ENCODE assay signal across 12 cellular contexts in genomic region chr9:94993821-94994165, GRCh38.
"Had no signal": no experiment of that assay in that cellular context is flagged by ENCODE, and none has a peak within 500 bp of the region (broad histone marks: within the 10 kb centered on the region; RNA-seq: fewer than 3 reads in every experiment).

No MANE protein-coding gene starts in this region.

- H3K27ac ChIP-seq: SK-N-MC had no signal

- H3K27me3 Mint-ChIP-seq: activated naive CD8-positive, alpha-beta T cell treated with anti-CD3 and anti-CD28 coated beads, Interleukin-2, amount 10 ng/mL, durations not matched to agents 7 days and 5 days had no signal

- H3K27ac Mint-ChIP-seq: activated naive CD8-positive, alpha-beta T cell treated with anti-CD3 and anti-CD28 coated beads, Interleukin-2, amount 10 ng/mL, durations not matched to agents 7 days and 5 days; nephron progenitor cell; stimulated activated effector memory CD8-positive, alpha-beta T cell treated with anti-CD3 and anti-CD28 coated beads, Interleukin-12 subunit alpha, Interleukin-12 subunit beta, amount 100 ng/mL, for 72 hours had no signal

- H3K4me1 Mint-ChIP-seq: activated naive CD8-positive, alpha-beta T cell treated with anti-CD3 and anti-CD28 coated beads, Interleukin-2, amount 10 ng/mL, durations not matched to agents 7 days and 5 days; stimulated activated effector memory CD8-positive, alpha-beta T cell treated with anti-CD3 and anti-CD28 coated beads, Interleukin-12 subunit alpha, Interleukin-12 subunit beta, amount 100 ng/mL, for 72 hours had no signal

- H3K9me3 Mint-ChIP-seq: activated naive CD8-positive, alpha-beta T cell treated with anti-CD3 and anti-CD28 coated beads, Interleukin-2, amount 10 ng/mL, durations not matched to agents 7 days and 5 days; nephron progenitor cell; stimulated activated effector memory CD8-positive, alpha-beta T cell treated with anti-CD3 and anti-CD28 coated beads, Interleukin-12 subunit alpha, Interleukin-12 subunit beta, amount 100 ng/mL, for 72 hours had no signal

- H3K36me3 Mint-ChIP-seq: activated naive CD8-positive, alpha-beta T cell treated with anti-CD3 and anti-CD28 coated beads, Interleukin-2, amount 10 ng/mL, durations not matched to agents 7 days and 5 days; stimulated activated effector memory CD8-positive, alpha-beta T cell treated with anti-CD3 and anti-CD28 coated beads, Interleukin-12 subunit alpha, Interleukin-12 subunit beta, amount 100 ng/mL, for 72 hours had no signal

- DNase-seq: activated naive CD4-positive, alpha-beta T cell; activated naive CD8-positive, alpha-beta T cell treated with anti-CD3 and anti-CD28 coated beads, Interleukin-2, amount 10 ng/mL, durations not matched to agents 7 days and 5 days; anterior cingulate cortex; dermis blood vessel endothelial cell; islet precursor cell; left ventricle myocardium superior; nephron progenitor cell; T-helper 9 cell; trophoblast cell had no signal

- H3K36me3 ChIP-seq: gastroesophageal sphincter had no signal

- H3K4me3 ChIP-seq: gastroesophageal sphincter, SK-N-MC had no signal

- H3K4me3 Mint-ChIP-seq: activated naive CD8-positive, alpha-beta T cell treated with anti-CD3 and anti-CD28 coated beads, Interleukin-2, amount 10 ng/mL, durations not matched to agents 7 days and 5 days; nephron progenitor cell; stimulated activated effector memory CD8-positive, alpha-beta T cell treated with anti-CD3 and anti-CD28 coated beads, Interleukin-12 subunit alpha, Interleukin-12 subunit beta, amount 100 ng/mL, for 72 hours had no signal

- H3K27me3 ChIP-seq: gastroesophageal sphincter had no signal

- H3K9me3 ChIP-seq: gastroesophageal sphincter had no signal
